ENCODE assay signal across 12 cellular contexts in genomic region chr7:137978464-137979237, GRCh38. TPM values are rescaled to one million over a fixed set of nuclear protein-coding genes. Genes with fewer than 3 reads are reported as not detected.
DNase-seq lines count a peak whose midpoint lies in the region; TF ChIP-seq lines count a peak whose summit lies in the region.
"Had no signal": no experiment of that assay in that cellular context is flagged by ENCODE, and none has a peak within 500 bp of the region (broad histone marks: within the 10 kb centered on the region; RNA-seq: fewer than 3 reads in every experiment).

No MANE protein-coding gene starts in this region.

- H3K36me3 Mint-ChIP-seq in osteocyte (ENCODE audit: unreplicated experiment): peaks cover 9% of the 10 kb centered on the region
- H3K36me3 Mint-ChIP-seq in activated T-helper 2 cell treated with anti-CD3 and anti-CD28 coated beads, Interferon-gamma antibody, Interleukin-2, Interleukin-4, amounts not matched to agents 10 μg/mL and 5 μg/mL and 100 μg/mL, durations not matched to agents 14 hours and 24 hours and 36 hours (ENCODE audit: low read depth): peaks cover 50% of the 10 kb centered on the region

- H3K4me3 Mint-ChIP-seq in osteocyte (ENCODE audit: unreplicated experiment): no peak overlapping the region
- H3K4me3 Mint-ChIP-seq in activated T-helper 2 cell treated with anti-CD3 and anti-CD28 coated beads, Interferon-gamma antibody, Interleukin-2, Interleukin-4, amounts not matched to agents 10 μg/mL and 5 μg/mL and 100 μg/mL, durations not matched to agents 14 hours and 24 hours and 36 hours (ENCODE audit: low read depth): no peak overlapping the region
- H3K4me3 Mint-ChIP-seq: activated naive CD4-positive, alpha-beta T cell treated with anti-CD3 and anti-CD28 coated beads, Interleukin-2, amount 50 U/mL, for 24 hours; H9 had no signal

- H3K27me3 Mint-ChIP-seq in osteocyte (ENCODE audit: unreplicated experiment): no peaks in the 10 kb centered on the region
- H3K27me3 Mint-ChIP-seq in activated T-helper 2 cell treated with anti-CD3 and anti-CD28 coated beads, Interferon-gamma antibody, Interleukin-2, Interleukin-4, amounts not matched to agents 10 μg/mL and 5 μg/mL and 100 μg/mL, durations not matched to agents 14 hours and 24 hours and 36 hours (ENCODE audit: low read depth): no peaks in the 10 kb centered on the region
- H3K27me3 Mint-ChIP-seq: activated naive CD4-positive, alpha-beta T cell treated with anti-CD3 and anti-CD28 coated beads, Interleukin-2, amount 50 U/mL, for 24 hours had no signal

- peaks cover 4% of the 10 kb centered on the region for H3K9me3 Mint-ChIP-seq in osteocyte (ENCODE audit: unreplicated experiment)
- peaks cover 12% of the 10 kb centered on the region for H3K9me3 Mint-ChIP-seq in activated T-helper 2 cell treated with anti-CD3 and anti-CD28 coated beads, Interferon-gamma antibody, Interleukin-2, Interleukin-4, amounts not matched to agents 10 μg/mL and 5 μg/mL and 100 μg/mL, durations not matched to agents 14 hours and 24 hours and 36 hours

- peak overlapping the region; percentile 59 for H3K27ac ChIP-seq in RWPE1
- H3K27ac ChIP-seq: neutrophil had no signal

- TF ChIP-seq CTCF in AG09309 (IDR thresholded peaks at IDR 0.05; ENCODE audit: control insufficient read depth, insufficient read depth, low read depth, low read length, missing control alignments): no peak
- no peak for TF ChIP-seq CTCF in RWPE1 (conservative IDR thresholded peaks at IDR 0.05; ENCODE audit: low read depth)
- no peak for TF ChIP-seq CTCF in fibroblast of mammary gland (conservative IDR thresholded peaks at IDR 0.05; ENCODE audit: control insufficient read depth, insufficient read depth, low read depth, low read length)
- TF ChIP-seq CTCF in osteocyte (IDR thresholded peaks at IDR 0.05): no peak

- peaks cover 93% of the 10 kb centered on the region for H3K4me1 Mint-ChIP-seq in osteocyte (ENCODE audit: unreplicated experiment)
- H3K4me1 Mint-ChIP-seq in activated T-helper 2 cell treated with anti-CD3 and anti-CD28 coated beads, Interferon-gamma antibody, Interleukin-2, Interleukin-4, amounts not matched to agents 10 μg/mL and 5 μg/mL and 100 μg/mL, durations not matched to agents 14 hours and 24 hours and 36 hours (ENCODE audit: low read depth): peaks cover 3% of the 10 kb centered on the region

- intact Hi-C loops in activated T-helper 2 cell treated with anti-CD3 and anti-CD28 coated beads, Interferon-gamma antibody, Interleukin-2, Interleukin-4, amounts not matched to agents 10 μg/mL and 5 μg/mL and 100 μg/mL, durations not matched to agents 14 hours and 24 hours and 36 hours (cut with micrococcal nuclease): no loop called here

- CTCF ChIA-PET in RWPE1 (lab: Yijun Ruan, JAX): no interaction called here

- DNase-seq in AG09309 (ENCODE audit: low read depth) (peak; percentile 86), RWPE1 (ENCODE audit: low spot score) (peak; percentile 78), fibroblast of mammary gland (ENCODE audit: low read depth) (peak; percentile 100), osteocyte (ENCODE audit: extremely low spot score, unreplicated experiment) (no peak), NCI-H82 treated with DMSO at 0.1 percent for 48 hours (lab: John Stamatoyannopoulos, UW; ENCODE audit: unreplicated experiment) (no peak), pons (ENCODE audit: low spot score) (no peak)
- no peak for DNase-seq in activated T-helper 2 cell treated with anti-CD3 and anti-CD28 coated beads, Interferon-gamma antibody, Interleukin-2, Interleukin-4, amounts not matched to agents 10 μg/mL and 5 μg/mL and 100 μg/mL, durations not matched to agents 14 hours and 24 hours and 36 hours (ENCODE audit: low spot score)
- DNase-seq in effector CD8-positive, alpha-beta T cell (lab: John Stamatoyannopoulos, UW): no peak
- DNase-seq: H9, NCI-H446 had no signal

- POLR2A ChIA-PET in RWPE1 (lab: Yijun Ruan, JAX; ENCODE audit: low non-redundant PET): no interaction called here

- no peak overlapping the region for H3K4me3 ChIP-seq in AG09309 (ENCODE audit: control insufficient read depth, low read depth, low read length)
- H3K4me3 ChIP-seq in fibroblast of mammary gland (ENCODE audit: control insufficient read depth, low read depth, low read length): no peak overlapping the region

- peak overlapping the region; percentile 92 for H3K27ac Mint-ChIP-seq in osteocyte (ENCODE audit: unreplicated experiment)
- H3K27ac Mint-ChIP-seq in activated T-helper 2 cell treated with anti-CD3 and anti-CD28 coated beads, Interferon-gamma antibody, Interleukin-2, Interleukin-4, amounts not matched to agents 10 μg/mL and 5 μg/mL and 100 μg/mL, durations not matched to agents 14 hours and 24 hours and 36 hours: no peak overlapping the region
- H3K27ac Mint-ChIP-seq: activated naive CD4-positive, alpha-beta T cell treated with anti-CD3 and anti-CD28 coated beads, Interleukin-2, amount 50 U/mL, for 24 hours had no signal

RNA-seq across cellular contexts. Expression of gene CREB3L2, which starts 23.2 kb away (rescaled TPM):
- 143 and 144 TPM in 2 replicates for total RNA-seq in osteocyte
- 58.6 and 65.6 TPM in 2 replicates for total RNA-seq in activated T-helper 2 cell treated with anti-CD3 and anti-CD28 coated beads, Interferon-gamma antibody, Interleukin-2, Interleukin-4, amounts not matched to agents 10 μg/mL and 5 μg/mL and 100 μg/mL, durations not matched to agents 14 hours and 24 hours and 36 hours

Comparison
In these comparisons a context has a peak if more than half of its experiments do, and no peak if none do; other contexts are left out.
1. DNase-seq: peak in AG09309 (single experiment), RWPE1 (single experiment) and fibroblast of mammary gland (single experiment); none in osteocyte (single experiment), activated T-helper 2 cell treated with anti-CD3 and anti-CD28 coated beads, Interferon-gamma antibody, Interleukin-2, Interleukin-4, amounts not matched to agents 10 μg/mL and 5 μg/mL and 100 μg/mL, durations not matched to agents 14 hours and 24 hours and 36 hours (single experiment), NCI-H82 treated with DMSO at 0.1 percent for 48 hours (single experiment), effector CD8-positive, alpha-beta T cell (single experiment) and pons (single experiment).